ENCODE assay signal across 8 cellular contexts in the genomic region with DNA sequence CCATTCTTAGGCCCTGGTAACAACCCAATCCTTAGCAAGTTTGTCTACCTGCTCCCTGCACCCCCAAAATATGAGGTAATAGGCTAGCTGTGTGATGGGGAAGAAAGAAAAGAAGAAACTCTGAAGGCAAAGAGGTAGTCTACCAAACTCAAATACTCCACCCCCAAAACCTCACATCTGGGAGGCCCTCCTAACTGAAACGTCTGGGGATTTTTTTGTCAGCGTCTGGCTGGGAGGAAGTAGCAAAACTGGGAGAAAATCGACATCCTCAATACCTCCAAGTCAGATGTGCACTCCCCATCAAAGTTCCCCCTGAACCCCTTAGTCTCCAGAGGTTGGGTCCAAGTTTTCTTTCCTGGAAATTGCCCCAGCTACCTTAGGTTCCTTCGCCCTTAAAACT. TPM values are rescaled to one million over a fixed set of nuclear protein-coding genes. Genes with fewer than 3 reads are reported as not detected.
DNase-seq lines count a peak whose midpoint lies in the region; ATAC-seq and TF ChIP-seq lines count a peak whose summit lies in the region.

No MANE protein-coding gene starts in this region.

- DNase-seq in CD1c-positive myeloid dendritic cell (ENCODE audit: extremely low spot score) (peak; percentile 18), MM.1S (no peak), colonic mucosa (no peak), cerebellum (ENCODE audit: low spot score) (no peak), NCI-H1417 (lab: John Stamatoyannopoulos, UW) (no peak)
- no peak for DNase-seq in activated CD4-positive, alpha-beta T cell treated with anti-CD3 and anti-CD28 coated beads, Interleukin-2, amount 50 U/mL, for 48 hours

- TF ChIP-seq CTCF in MM.1S (IDR thresholded peaks at IDR 0.05; ENCODE audit: low read length) (no peak), colonic mucosa (IDR thresholded peaks at IDR 0.05) (no peak), neural cell (IDR thresholded peaks at IDR 0.05; ENCODE audit: poor library complexity, severe bottlenecking) (no peak)

- H3K4me2 ChIP-seq in MM.1S (ENCODE audit: low read depth, low read length) (peak overlapping the region; percentile 59), neural cell (ENCODE audit: low read length) (peak overlapping the region; percentile 62)

- peak overlapping the region; percentile 83 for H3K4me3 ChIP-seq in MM.1S (ENCODE audit: low read length)
- H3K4me3 ChIP-seq in colonic mucosa = peak overlapping the region; percentile 51
- H3K4me3 ChIP-seq in neural cell (ENCODE audit: low read length) = peak overlapping the region; percentile 79

- H2AFZ ChIP-seq in MM.1S (ENCODE audit: low read length) = no peak overlapping the region
- no peak overlapping the region for H2AFZ ChIP-seq in neural cell (ENCODE audit: low read depth, low read length)

- H3K27me3 ChIP-seq in MM.1S (replicated peaks; ENCODE audit: insufficient read depth, low read length) (no peaks in the 10 kb centered on the region), colonic mucosa (no peaks in the 10 kb centered on the region), neural cell (ENCODE audit: insufficient read depth, low read depth, low read length) (no peaks in the 10 kb centered on the region)

- TF ChIP-seq RAD21 in neural cell (conservative IDR thresholded peaks at IDR 0.05) = no peak

- no peaks in the 10 kb centered on the region for H4K20me1 ChIP-seq in MM.1S (ENCODE audit: insufficient read depth, low read length)
- no peaks in the 10 kb centered on the region for H4K20me1 ChIP-seq in neural cell (ENCODE audit: insufficient read depth)

- H3K9me2 ChIP-seq in MM.1S (replicated peaks; ENCODE audit: insufficient read depth, low read length) (no peaks in the 10 kb centered on the region), neural cell (ENCODE audit: insufficient read depth, low read length) (no peaks in the 10 kb centered on the region)

- ATAC-seq in HG03354 (IDR thresholded peaks at IDR 0.05; ENCODE audit: poor library complexity, severe bottlenecking, unreplicated experiment) = no peak

- no peaks in the 10 kb centered on the region for H3K4me1 ChIP-seq in MM.1S (ENCODE audit: low read length)
- H3K4me1 ChIP-seq in colonic mucosa = no peaks in the 10 kb centered on the region

- H3F3A ChIP-seq in MM.1S (ENCODE audit: insufficient read depth, low read length) (no peaks in the 10 kb centered on the region), neural cell (ENCODE audit: insufficient read depth, low read length, poor library complexity, severe bottlenecking) (no peaks in the 10 kb centered on the region)

- TF ChIP-seq EP300 in neural cell (conservative IDR thresholded peaks at IDR 0.05; ENCODE audit: poor library complexity, severe bottlenecking) = no peak

- H3K79me2 ChIP-seq in MM.1S (ENCODE audit: low read length) (peaks cover 55% of the 10 kb centered on the region), neural cell (replicated peaks; ENCODE audit: insufficient read depth, low read length) (peaks cover 18% of the 10 kb centered on the region)

- intact Hi-C loops in colonic mucosa (cut with DNase I) = no loop called here

- no peak overlapping the region for H3K27ac ChIP-seq in MM.1S (ENCODE audit: low read length)
- H3K27ac ChIP-seq in colonic mucosa = no peak overlapping the region
- no peak overlapping the region for H3K27ac ChIP-seq in neural cell (ENCODE audit: low read length)

- H3K9me3 ChIP-seq in MM.1S (replicated peaks; ENCODE audit: insufficient read depth, low read length) = no peaks in the 10 kb centered on the region
- H3K9me3 ChIP-seq in colonic mucosa = no peaks in the 10 kb centered on the region
- H3K9me3 ChIP-seq in neural cell (ENCODE audit: low read length) = no peaks in the 10 kb centered on the region

- H3K36me3 ChIP-seq in MM.1S (replicated peaks; ENCODE audit: insufficient read depth, low read length) (no peaks in the 10 kb centered on the region), colonic mucosa (no peaks in the 10 kb centered on the region), neural cell (ENCODE audit: insufficient read depth, low read length) (no peaks in the 10 kb centered on the region)

- H3K9ac ChIP-seq in MM.1S (ENCODE audit: low read length) (peak overlapping the region; percentile 78; the same call in 1 of the 2 replicates), colonic mucosa (ENCODE audit: low read depth in 2 of 2, low read length in 2 of 2) (peak overlapping the region; percentile 68 to 81), neural cell (ENCODE audit: low read length) (peak overlapping the region; percentile 78)

TF ChIP-seq in neural cell, 6 proteins besides CTCF, POLR2A, EP300 and RAD21:
- no peak for TF ChIP-seq MXI1 (conservative IDR thresholded peaks at IDR 0.05; ENCODE audit: poor library complexity, severe bottlenecking)
- TF ChIP-seq, protein P1, sequence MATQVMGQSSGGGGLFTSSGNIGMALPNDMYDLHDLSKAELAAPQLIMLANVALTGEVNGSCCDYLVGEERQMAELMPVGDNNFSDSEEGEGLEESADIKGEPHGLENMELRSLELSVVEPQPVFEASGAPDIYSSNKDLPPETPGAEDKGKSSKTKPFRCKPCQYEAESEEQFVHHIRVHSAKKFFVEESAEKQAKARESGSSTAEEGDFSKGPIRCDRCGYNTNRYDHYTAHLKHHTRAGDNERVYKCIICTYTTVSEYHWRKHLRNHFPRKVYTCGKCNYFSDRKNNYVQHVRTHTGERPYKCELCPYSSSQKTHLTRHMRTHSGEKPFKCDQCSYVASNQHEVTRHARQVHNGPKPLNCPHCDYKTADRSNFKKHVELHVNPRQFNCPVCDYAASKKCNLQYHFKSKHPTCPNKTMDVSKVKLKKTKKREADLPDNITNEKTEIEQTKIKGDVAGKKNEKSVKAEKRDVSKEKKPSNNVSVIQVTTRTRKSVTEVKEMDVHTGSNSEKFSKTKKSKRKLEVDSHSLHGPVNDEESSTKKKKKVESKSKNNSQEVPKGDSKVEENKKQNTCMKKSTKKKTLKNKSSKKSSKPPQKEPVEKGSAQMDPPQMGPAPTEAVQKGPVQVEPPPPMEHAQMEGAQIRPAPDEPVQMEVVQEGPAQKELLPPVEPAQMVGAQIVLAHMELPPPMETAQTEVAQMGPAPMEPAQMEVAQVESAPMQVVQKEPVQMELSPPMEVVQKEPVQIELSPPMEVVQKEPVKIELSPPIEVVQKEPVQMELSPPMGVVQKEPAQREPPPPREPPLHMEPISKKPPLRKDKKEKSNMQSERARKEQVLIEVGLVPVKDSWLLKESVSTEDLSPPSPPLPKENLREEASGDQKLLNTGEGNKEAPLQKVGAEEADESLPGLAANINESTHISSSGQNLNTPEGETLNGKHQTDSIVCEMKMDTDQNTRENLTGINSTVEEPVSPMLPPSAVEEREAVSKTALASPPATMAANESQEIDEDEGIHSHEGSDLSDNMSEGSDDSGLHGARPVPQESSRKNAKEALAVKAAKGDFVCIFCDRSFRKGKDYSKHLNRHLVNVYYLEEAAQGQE (IDR thresholded peaks at IDR 0.05; ENCODE audit: borderline replicate concordance) = no peak
- TF ChIP-seq SMC3 (conservative IDR thresholded peaks at IDR 0.05; ENCODE audit: poor library complexity) = no peak
- TF ChIP-seq TAF1 (IDR thresholded peaks at IDR 0.05; ENCODE audit: low read depth) = no peak
- TF ChIP-seq EZH2 (IDR thresholded peaks at IDR 0.05; ENCODE audit: borderline replicate concordance, insufficient read depth, low read length, poor library complexity, severe bottlenecking) = no peak
- no peak for TF ChIP-seq POLR2AphosphoS5 (IDR thresholded peaks at IDR 0.05)

RNA-seq across cellular contexts. Expression of a gene that starts 1.0 kb away (rescaled TPM):
- 10 to 100 TPM; 43.4 to 77.2 TPM for total RNA-seq in colonic mucosa
- polyA plus RNA-seq in neural cell = 39.7 and 42.6 TPM in 2 replicates
- polyA minus RNA-seq in neural cell = 52.8 and 58.8 TPM in 2 replicates
- total RNA-seq in cerebellum = 48.3 TPM
